ENCODE assay signal across 18 cellular contexts in genomic region chr12:98735821-98736220, GRCh38.
DNase-seq lines count a peak whose midpoint lies in the region; TF ChIP-seq lines count a peak whose summit lies in the region.
"Had no signal": no experiment of that assay in that cellular context is flagged by ENCODE, and none has a peak within 500 bp of the region (broad histone marks: within the 10 kb centered on the region; RNA-seq: fewer than 3 reads in every experiment).

No MANE protein-coding gene starts in this region.

- no peak for TF ChIP-seq CTCF in WERI-Rb-1 (IDR thresholded peaks at IDR 0.05; ENCODE audit: low read depth, low read length)
- no peak for TF ChIP-seq CTCF in dorsolateral prefrontal cortex (IDR thresholded peaks at IDR 0.05 in 54 of 56, conservative IDR thresholded peaks at IDR 0.05 in 2 of 56; ENCODE audit: low read depth in 1 of 56, partially characterized antibody in 56 of 56)
- no peak for TF ChIP-seq CTCF in transverse colon (IDR thresholded peaks at IDR 0.05)
- no peak for TF ChIP-seq CTCF in breast epithelium (IDR thresholded peaks at IDR 0.05)

- intact Hi-C loops in dorsolateral prefrontal cortex (cut with DNase I) (no loop called here), transverse colon (cut with DNase I; ENCODE audit: low total_unique reads) (no loop called here), breast epithelium (cut with DNase I; ENCODE audit: low total_unique reads) (no loop called here)

- no peaks in the 10 kb centered on the region for H3K27me3 ChIP-seq in WERI-Rb-1 (ENCODE audit: insufficient read depth, low read depth, severe bottlenecking)
- no peaks in the 10 kb centered on the region for H3K27me3 ChIP-seq in dorsolateral prefrontal cortex
- no peaks in the 10 kb centered on the region for H3K27me3 ChIP-seq in transverse colon
- H3K27me3 ChIP-seq in breast epithelium: no peaks in the 10 kb centered on the region
- H3K27me3 ChIP-seq: SJCRH30 had no signal

- TF ChIP-seq EP300 in transverse colon (IDR thresholded peaks at IDR 0.05; ENCODE audit: low read depth): no peak

- H3K9me3 ChIP-seq in WERI-Rb-1 (ENCODE audit: severe bottlenecking): no peaks in the 10 kb centered on the region
- no peaks in the 10 kb centered on the region for H3K9me3 ChIP-seq in transverse colon
- H3K9me3 ChIP-seq in breast epithelium: no peaks in the 10 kb centered on the region
- H3K9me3 ChIP-seq: SJCRH30 had no signal

- TF ChIP-seq POLR2A in transverse colon (IDR thresholded peaks at IDR 0.05) (no peak), breast epithelium (IDR thresholded peaks at IDR 0.05) (no peak)

- in situ Hi-C loops in transverse colon (cut with MboI; ENCODE audit: low pct_ligation_motif_present in 1 of 4, low pct_unique_long_range_greater_than_20kb in 1 of 4, low sequenced_read_pairs in 3 of 4): no loop called here

- H3K27ac ChIP-seq in WERI-Rb-1: peak overlapping the region; percentile 47
- H3K27ac ChIP-seq in dorsolateral prefrontal cortex: peak overlapping the region in 50 of 59 donors; percentile 7 to 87 (median 72)
- peak overlapping the region; percentile 47 for H3K27ac ChIP-seq in substantia nigra (ENCODE audit: low read depth, low read length, poor library complexity, severe bottlenecking)
- H3K27ac ChIP-seq in transverse colon: no peak overlapping the region
- H3K27ac ChIP-seq in breast epithelium: no peak overlapping the region
- H3K27ac ChIP-seq: PC-9, SJCRH30 had no signal

- H3K4me1 ChIP-seq in transverse colon: peaks cover 0 to 12% (median 2%) of the 10 kb centered on the region in 4 donors
- no peaks in the 10 kb centered on the region for H3K4me1 ChIP-seq in breast epithelium
- H3K4me1 ChIP-seq: SJCRH30 had no signal

- 86 to 97% methylated on average over 4 to 6 of the region's 6 CpGs for WGBS in transverse colon (ENCODE audit: low coverage in 1 of 2), 2 donors

- H3K4me3 ChIP-seq in WERI-Rb-1 (ENCODE audit: low read depth, low read length) (no peak overlapping the region), dorsolateral prefrontal cortex (no peak overlapping the region), transverse colon (no peak overlapping the region), breast epithelium (no peak overlapping the region)
- H3K4me3 ChIP-seq: GM23338, PC-9, SJCRH30 had no signal

- H3K36me3 ChIP-seq in WERI-Rb-1: peaks cover 7% of the 10 kb centered on the region
- peaks cover 0 to 26% (median 2%) of the 10 kb centered on the region in 4 donors for H3K36me3 ChIP-seq in transverse colon
- H3K36me3 ChIP-seq in breast epithelium: no peaks in the 10 kb centered on the region

- DNase-seq in NCI-H82 treated with DMSO at 0.1 percent for 48 hours (lab: John Stamatoyannopoulos, UW; ENCODE audit: unreplicated experiment) (peak; percentile 38), NCI-H82 (lab: John Stamatoyannopoulos, UW) (no peak), WERI-Rb-1 (no peak), dorsolateral prefrontal cortex (no peak), substantia nigra (lab: John Stamatoyannopoulos, UW) (no peak), transverse colon (no peak), breast epithelium (ENCODE audit: low spot score in 2 of 2) (no peak)
- DNase-seq: NCI-H1048; NCI-H1694; NCI-H2029 treated with DMSO at 0.1 percent for 48 hours; NCI-H2171; NCI-H345; NCI-H510A treated with DMSO at 0.1 percent for 48 hours; NCI-H748 treated with DMSO at 0.1 percent for 48 hours; NK-92 treated with Interleukin-12 subunit alpha and Interleukin-12 subunit beta, amount 100 ng/mL, for 24 hours; PC-9 had no signal

Comparison
In these comparisons a context has a peak if more than half of its experiments do, and no peak if none do; other contexts are left out.
1. H3K27ac ChIP-seq: peak in WERI-Rb-1 (single experiment), dorsolateral prefrontal cortex (50 of 59) and substantia nigra (single experiment); none in transverse colon (0 of 4) and breast epithelium (0 of 2).